Comparison of ENCODE assay signal across 1 cellular context in genomic region chr2:39227628-39228412, GRCh38.
TF ChIP-seq lines count a peak whose summit lies in the region.

No MANE protein-coding gene starts in this region.

TF ChIP-seq in K562, 482 proteins besides CTCF, POLR2A, EP300 and RAD21 (continued from another document):
- TF ChIP-seq KLF16 (IDR thresholded peaks at IDR 0.05), result peak; percentile 30; the same call in 1 of the 2 replicates
- no peak for TF ChIP-seq SRSF9 (IDR thresholded peaks at IDR 0.05; ENCODE audit: borderline replicate concordance, low read depth, low read length)
- TF ChIP-seq ZNF311 (CRISPR knock-in tag; IDR thresholded peaks at IDR 0.05), result no peak
- TF ChIP-seq TOE1 (IDR thresholded peaks at IDR 0.05; ENCODE audit: borderline replicate concordance), result no peak; the same call in 1 of the 2 replicates
- TF ChIP-seq TOE1 (CRISPR knock-in tag; IDR thresholded peaks at IDR 0.05; ENCODE audit: borderline replicate concordance, low read depth), result no peak
- TF ChIP-seq PCBP2 (IDR thresholded peaks at IDR 0.05; ENCODE audit: low read depth, low read length, poor library complexity, severe bottlenecking), result no peak
- TF ChIP-seq PML (IDR thresholded peaks at IDR 0.05; ENCODE audit: low read length), result no peak
- TF ChIP-seq ZBTB33 (CRISPR knock-in tag; IDR thresholded peaks at IDR 0.05), result no peak; the same call in 1 of the 2 replicates
- TF ChIP-seq GMEB1 (CRISPR knock-in tag; IDR thresholded peaks at IDR 0.05), result no peak
- no peak for TF ChIP-seq ZNF77 (CRISPR knock-in tag; IDR thresholded peaks at IDR 0.05)
- TF ChIP-seq ZKSCAN1 (IDR thresholded peaks at IDR 0.05; ENCODE audit: low read depth, low read length), result no peak
- TF ChIP-seq ZNF124 (CRISPR knock-in tag; IDR thresholded peaks at IDR 0.05), result no peak
- no peak for TF ChIP-seq KAT7 (CRISPR knock-in tag; IDR thresholded peaks at IDR 0.05; ENCODE audit: borderline replicate concordance)
- TF ChIP-seq HDAC1 (IDR thresholded peaks at IDR 0.05), result no peak
- TF ChIP-seq HDAC8 (tag; IDR thresholded peaks at IDR 0.05), result no peak
- TF ChIP-seq PHF20 (IDR thresholded peaks at IDR 0.05; ENCODE audit: partially characterized antibody), result no peak
- TF ChIP-seq COPS2 (conservative IDR thresholded peaks at IDR 0.05), result no peak
- no peak for TF ChIP-seq ZNF3 (CRISPR knock-in tag; IDR thresholded peaks at IDR 0.05)
- no peak for TF ChIP-seq ELF1 (tag; IDR thresholded peaks at IDR 0.05)
- TF ChIP-seq MIER1 (IDR thresholded peaks at IDR 0.05; ENCODE audit: low read depth), result no peak
- TF ChIP-seq TFE3 (CRISPR knock-in tag; IDR thresholded peaks at IDR 0.05), result no peak
- TF ChIP-seq E2F3 (CRISPR knock-in tag; IDR thresholded peaks at IDR 0.05), result no peak
- no peak for TF ChIP-seq HNRNPH1 (optimal IDR thresholded peaks at IDR 0.05; ENCODE audit: low read depth, low read length)
- TF ChIP-seq NBN (IDR thresholded peaks at IDR 0.05; ENCODE audit: low read depth), result no peak
- no peak for TF ChIP-seq ZNF655 (CRISPR knock-in tag; IDR thresholded peaks at IDR 0.05)
- no peak for TF ChIP-seq POLR2G (IDR thresholded peaks at IDR 0.05; ENCODE audit: low read depth, low read length)
- TF ChIP-seq ZHX1 (conservative IDR thresholded peaks at IDR 0.05; ENCODE audit: low read length), result no peak
- no peak for TF ChIP-seq ZNF668 (CRISPR knock-in tag; IDR thresholded peaks at IDR 0.05)
- 0 out of 2 replicates have a peak, but pooled peaks have one; percentile 43 for TF ChIP-seq RB1 (IDR thresholded peaks at IDR 0.05; ENCODE audit: low read depth)
- 0 out of 2 replicates have a peak, but pooled peaks have one; percentile 25 for TF ChIP-seq CTBP1 (IDR thresholded peaks at IDR 0.05; ENCODE audit: borderline replicate concordance)
- TF ChIP-seq ZNF644 (tag; IDR thresholded peaks at IDR 0.05; ENCODE audit: low read depth), result no peak
- peak; percentile 67; the same call in 1 of the 2 replicates for TF ChIP-seq STAG1 (CRISPR knock-in tag; IDR thresholded peaks at IDR 0.05; ENCODE audit: borderline replicate concordance)
- TF ChIP-seq GABPB1 (CRISPR knock-in tag; IDR thresholded peaks at IDR 0.05), result no peak
- TF ChIP-seq BRCA1 (IDR thresholded peaks at IDR 0.05), result no peak
- TF ChIP-seq BRCA1 (CRISPR knock-in tag; IDR thresholded peaks at IDR 0.05), result no peak
- no peak for TF ChIP-seq ZBTB17 (CRISPR knock-in tag; IDR thresholded peaks at IDR 0.05)
- TF ChIP-seq ZNF140 (CRISPR knock-in tag; IDR thresholded peaks at IDR 0.05), result no peak
- no peak for TF ChIP-seq NFYB (IDR thresholded peaks at IDR 0.05; ENCODE audit: extremely low read depth, insufficient read length)
- no peak for TF ChIP-seq YY1 (IDR thresholded peaks at IDR 0.05; ENCODE audit: borderline replicate concordance in 1 of 3, control insufficient read depth in 1 of 3, extremely low read depth in 1 of 3, insufficient read depth in 3 of 3, insufficient read length in 1 of 3, insufficient replicate concordance in 2 of 3, low read depth in 1 of 3, low read length in 2 of 3)
